In genomic region chr6:166956444-166957086, GRCh38 we compare ENCODE assay signal across 8 cellular contexts. TPM values are rescaled to one million over a fixed set of nuclear protein-coding genes. Genes with fewer than 3 reads are reported as not detected.
DNase-seq lines count a peak whose midpoint lies in the region; ATAC-seq and TF ChIP-seq lines count a peak whose summit lies in the region.

Gene RNASET2, minus strand, starts transcription at chr6:166956550. Its CDS starts 368 bp downstream, at chr6:166956182.

- peak within 1 kb of the TSS; percentile 87 for H3K4me2 ChIP-seq in osteoblast (ENCODE audit: insufficient read depth, low read length)

- peaks cover 11% of the 10 kb centered on the region for H3K4me1 ChIP-seq in osteoblast (ENCODE audit: insufficient read depth, low read length)
- H3K4me1 ChIP-seq in testis = peaks cover 6% of the 10 kb centered on the region

- TF ChIP-seq CTCF in HFF-Myc (IDR thresholded peaks at IDR 0.05; ENCODE audit: low read depth, low read length, missing control alignments) = no peak
- TF ChIP-seq CTCF in osteoblast (IDR thresholded peaks at IDR 0.05; ENCODE audit: extremely low read depth, low read depth, low read length) = no peak
- no peak for TF ChIP-seq CTCF in testis (IDR thresholded peaks at IDR 0.05)

- no peaks in the 10 kb centered on the region for H4K20me1 ChIP-seq in osteoblast (ENCODE audit: insufficient read depth, low read length)

- DNase-seq in GM04504 (ENCODE audit: low read depth) (peak; percentile 81), HFF-Myc (ENCODE audit: extremely low read depth, low read depth) (peak; percentile 25), NAMALWA (ENCODE audit: low spot score) (peak; percentile 91), SKM-1 (lab: John Stamatoyannopoulos, UW; ENCODE audit: unreplicated experiment) (peak; percentile 77), glomerular endothelial cell (ENCODE audit: extremely low read depth, low read depth, low spot score) (no peak), osteoblast (ENCODE audit: insufficient read length, low spot score, missing footprints) (peak; percentile 99), testis (peak; percentile 98)
- DNase-seq in activated naive CD4-positive, alpha-beta T cell treated with anti-CD3 and anti-CD28 coated beads, Interleukin-2, amount 50 U/mL, for 72 hours (ENCODE audit: low spot score in 2 of 2) = peak; percentile 97 to 100

- H3K36me3 ChIP-seq in osteoblast (ENCODE audit: insufficient read depth, low read length) (no peaks in the 10 kb centered on the region), testis (ENCODE audit: low read depth, missing control alignments) (no peaks in the 10 kb centered on the region)

- H3K9me3 Mint-ChIP-seq in activated naive CD4-positive, alpha-beta T cell treated with anti-CD3 and anti-CD28 coated beads, Interleukin-2, amount 50 U/mL, for 72 hours = no peaks in the 10 kb centered on the region

- WGBS in testis, 2 donors = 1% methylated on average over 54 of the region's 71 CpGs; no CpG with 5 or more reads in 1 of the 2 donors

- H3K79me2 ChIP-seq in osteoblast (ENCODE audit: insufficient read depth, low read length) = no peaks in the 10 kb centered on the region

- peak; percentile 48 for TF ChIP-seq POLR2A in testis (IDR thresholded peaks at IDR 0.05)

- H3K36me3 Mint-ChIP-seq in activated naive CD4-positive, alpha-beta T cell treated with anti-CD3 and anti-CD28 coated beads, Interleukin-2, amount 50 U/mL, for 72 hours = peaks cover 7 to 14% of the 10 kb centered on the region in 2 donors

- peak within 1 kb of the TSS; percentile 77 for H3K4me3 ChIP-seq in HFF-Myc (replicated peaks; ENCODE audit: low read depth, low read length)
- H3K4me3 ChIP-seq in osteoblast (ENCODE audit: insufficient read depth, low read length) = peak within 1 kb of the TSS; percentile 82
- H3K4me3 ChIP-seq in testis = peak within 1 kb of the TSS; percentile 78 to 88

- ATAC-seq in activated naive CD4-positive, alpha-beta T cell treated with anti-CD3 and anti-CD28 coated beads, Interleukin-2, amount 50 U/mL, for 72 hours = peak; percentile 80 to 89

- H3K27ac ChIP-seq in osteoblast (ENCODE audit: low read depth, low read length) (peak within 1 kb of the TSS; percentile 37), testis (peak within 1 kb of the TSS; percentile 53 to 79)

- intact Hi-C loops in testis (cut with DNase I; ENCODE audit: low total_unique reads) = no loop called here

- H3K9me3 ChIP-seq in osteoblast (ENCODE audit: low read depth, low read length) (no peaks in the 10 kb centered on the region), testis (no peaks in the 10 kb centered on the region)

- H3K27ac Mint-ChIP-seq in activated naive CD4-positive, alpha-beta T cell treated with anti-CD3 and anti-CD28 coated beads, Interleukin-2, amount 50 U/mL, for 72 hours = peak within 1 kb of the TSS; percentile 92 to 97

- H2AFZ ChIP-seq in osteoblast (ENCODE audit: low read length) = peak within 1 kb of the TSS; percentile 90

- H3K27me3 ChIP-seq in osteoblast (ENCODE audit: insufficient read depth, low read length) (no peaks in the 10 kb centered on the region), testis (no peaks in the 10 kb centered on the region)

RNA-seq across cellular contexts. Expression of gene RNASET2, which starts in this region (rescaled TPM):
- 100 to 1,000 TPM in 1 of 2 donors, 10 to 100 TPM in 1; 45.2 to 108 TPM for total RNA-seq in activated naive CD4-positive, alpha-beta T cell treated with anti-CD3 and anti-CD28 coated beads, Interleukin-2, amount 50 U/mL, for 72 hours
- total RNA-seq in glomerular endothelial cell (23.1 and 34.7 TPM in 2 replicates), osteoblast (41.3 and 47.8 TPM in 2 replicates), testis (10 to 100 TPM; 50.2 to 56.1 TPM)
- polyA plus RNA-seq in testis (ENCODE audit: insufficient read depth, low read depth, low replicate concordance) = 44.5 TPM
